Comparison of ENCODE assay signal across 9 cellular contexts in the genomic region with DNA sequence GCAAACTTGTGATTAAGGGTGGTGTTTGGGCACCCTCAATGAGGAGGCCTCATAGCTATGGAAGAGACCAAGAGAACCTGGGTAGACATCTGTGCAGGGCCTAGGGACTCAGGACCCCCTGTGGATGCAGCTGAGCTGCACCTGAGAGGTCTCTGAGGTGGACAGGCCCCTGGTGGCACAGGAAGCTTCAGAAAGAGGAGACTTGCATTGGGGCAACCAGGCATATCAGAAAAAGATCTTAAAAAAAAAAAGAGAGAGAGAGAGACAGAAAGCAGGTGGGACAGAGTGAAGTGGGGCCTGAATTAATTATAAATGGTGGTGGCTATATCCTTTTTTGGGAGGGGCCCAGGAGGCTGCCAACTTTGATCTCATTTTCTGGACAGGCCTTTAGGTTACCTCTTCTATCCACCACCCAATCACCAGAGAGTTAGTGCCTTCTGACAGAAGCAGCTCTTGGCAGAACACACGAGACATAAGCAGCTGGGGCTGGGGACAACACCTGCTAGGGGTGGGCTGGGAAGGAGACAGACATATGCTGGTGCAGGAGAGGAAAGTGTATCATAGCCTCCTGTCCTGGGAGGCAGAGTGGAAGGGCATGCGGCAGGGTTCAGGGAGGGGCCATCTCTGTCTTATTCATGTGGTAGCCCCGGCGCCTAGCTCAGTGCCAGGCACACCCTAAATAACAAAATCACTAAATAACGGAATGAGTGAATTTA. TPM values are rescaled to one million over a fixed set of nuclear protein-coding genes. Genes with fewer than 3 reads are reported as not detected.
DNase-seq lines count a peak whose midpoint lies in the region; ATAC-seq and TF ChIP-seq lines count a peak whose summit lies in the region.
"Had no signal": no experiment of that assay in that cellular context is flagged by ENCODE, and none has a peak within 500 bp of the region (broad histone marks: within the 10 kb centered on the region; RNA-seq: fewer than 3 reads in every experiment).

No MANE protein-coding gene starts in this region.

- no peaks in the 10 kb centered on the region for H3K36me3 Mint-ChIP-seq in activated T-helper 17 cell treated with anti-CD3 and anti-CD28 coated beads, Interleukin-2, amount 50 U/mL, for 72 hours (ENCODE audit: low read depth)

- ATAC-seq in heart left ventricle (peak in 1 of 4 donors; percentile 1), Right ventricle myocardium superior (ENCODE audit: poor library complexity) (no peak)
- no peak for ATAC-seq in activated T-helper 17 cell treated with anti-CD3 and anti-CD28 coated beads, Interleukin-2, amount 50 U/mL, for 72 hours (replicated peaks)

- H3K27ac Mint-ChIP-seq in activated T-helper 17 cell treated with anti-CD3 and anti-CD28 coated beads, Interleukin-2, amount 50 U/mL, for 72 hours, result peak overlapping the region; percentile 17

- peaks cover 43% of the 10 kb centered on the region for H3K4me1 Mint-ChIP-seq in activated T-helper 17 cell treated with anti-CD3 and anti-CD28 coated beads, Interleukin-2, amount 50 U/mL, for 72 hours

- peak overlapping the region in 6 of 12 donors; percentile 0 to 35 (median 19) for H3K4me3 ChIP-seq in heart left ventricle
- H3K4me3 ChIP-seq in mesenchymal stem cell (ENCODE audit: insufficient read depth in 1 of 2, low read depth in 1 of 2, low read length in 2 of 2), result peak overlapping the region in 1 of 2 experiments; percentile 66
- H3K4me3 ChIP-seq in vagina, result peak overlapping the region; percentile 1 to 18

- peak overlapping the region; percentile 97 for H2BK120ac ChIP-seq in mesenchymal stem cell (ENCODE audit: low read depth, low read length)

- DNase-seq in heart left ventricle (no peak), Right ventricle myocardium superior (no peak), mesenchymal stem cell (no peak), vagina (ENCODE audit: extremely low spot score in 2 of 2) (no peak), NCI-H187 (lab: John Stamatoyannopoulos, UW) (no peak)
- no peak for DNase-seq in activated effector memory CD4-positive, alpha-beta T cell treated with Interleukin-2 at 50 U/mL for 16 hours
- no peak for DNase-seq in activated T-cell treated with anti-CD3 and anti-CD28 coated beads, Interleukin-2, amount 50 U/mL, for 1 hour
- DNase-seq: DND-41 had no signal

- peak overlapping the region; percentile 91 to 98 for H3K18ac ChIP-seq in mesenchymal stem cell (ENCODE audit: low read depth in 1 of 2, low read length in 2 of 2)

- TF ChIP-seq CTCF in heart left ventricle (IDR thresholded peaks at IDR 0.05) (no peak), vagina (IDR thresholded peaks at IDR 0.05) (no peak)

- H3K27me3 Mint-ChIP-seq in activated T-helper 17 cell treated with anti-CD3 and anti-CD28 coated beads, Interleukin-2, amount 50 U/mL, for 72 hours, result no peaks in the 10 kb centered on the region

- H2BK12ac ChIP-seq in mesenchymal stem cell (ENCODE audit: low read length in 2 of 2), result peak overlapping the region; percentile 98 to 99

- H2AK5ac ChIP-seq in mesenchymal stem cell (ENCODE audit: low read length, severe bottlenecking), result peak overlapping the region; percentile 97

- H3K4me2 ChIP-seq in mesenchymal stem cell (ENCODE audit: low read length, poor library complexity, severe bottlenecking), result no peak overlapping the region

- peak overlapping the region; percentile 98 for H4K91ac ChIP-seq in mesenchymal stem cell (ENCODE audit: low read length)

- H3K4me1 ChIP-seq in heart left ventricle (peaks cover 17 to 97% (median 82%) of the 10 kb centered on the region in 12 donors), mesenchymal stem cell (ENCODE audit: control insufficient read depth, insufficient read depth, low read depth, low read length) (peaks cover 33% of the 10 kb centered on the region), vagina (peaks cover 96% of the 10 kb centered on the region)

- H3K27ac ChIP-seq in heart left ventricle, result peak overlapping the region; percentile 96 to 99 (median 98)
- peak overlapping the region; percentile 89 for H3K27ac ChIP-seq in mesenchymal stem cell (ENCODE audit: low read length, poor library complexity, severe bottlenecking)
- H3K27ac ChIP-seq in vagina, result peak overlapping the region; percentile 97

- WGBS in heart left ventricle, 4 donors, result 57 to 63% (median 60%) methylated on average over 5 of the region's 5 CpGs
- WGBS in mesenchymal stem cell, result 98% methylated on average over 4 of the region's 5 CpGs

- H2BK15ac ChIP-seq in mesenchymal stem cell (ENCODE audit: low read depth, poor library complexity, severe bottlenecking), result peak overlapping the region; percentile 96

- H3K79me1 ChIP-seq in mesenchymal stem cell (replicated peaks; ENCODE audit: low read length, poor library complexity, severe bottlenecking), result peaks cover 8% of the 10 kb centered on the region

- H3K4ac ChIP-seq in mesenchymal stem cell (ENCODE audit: low read depth in 1 of 2, low read length in 2 of 2), result peak overlapping the region; percentile 62 to 91

- no peak overlapping the region for H2AFZ ChIP-seq in mesenchymal stem cell (ENCODE audit: low read depth, low read length)

- no peaks in the 10 kb centered on the region for H3K9me3 ChIP-seq in heart left ventricle
- no peaks in the 10 kb centered on the region for H3K9me3 ChIP-seq in mesenchymal stem cell (ENCODE audit: control insufficient read depth, low read length)
- H3K9me3 ChIP-seq in vagina, result no peaks in the 10 kb centered on the region

- H3K9ac ChIP-seq in mesenchymal stem cell (ENCODE audit: low read length), result peak overlapping the region; percentile 80

- TF ChIP-seq POLR2A in heart left ventricle (IDR thresholded peaks at IDR 0.05) (no peak), vagina (IDR thresholded peaks at IDR 0.05) (no peak)

- no peaks in the 10 kb centered on the region for H3K27me3 ChIP-seq in heart left ventricle
- no peaks in the 10 kb centered on the region for H3K27me3 ChIP-seq in mesenchymal stem cell (ENCODE audit: control insufficient read depth in 1 of 2, insufficient read depth in 1 of 2, low read length in 2 of 2)
- no peaks in the 10 kb centered on the region for H3K27me3 ChIP-seq in vagina

- intact Hi-C loops in heart left ventricle (cut with DNase I) (loop anchor here in 6 of 10 donors (2.0 to 5.0 kb wide), 6 partner anchors 47 to 312 kb away; a partner anchor contains a TSS), Right ventricle myocardium superior (cut with DNase I) (no loop called here), vagina (cut with DNase I) (loop anchor here (2.0 to 5.0 kb wide), 2 partner anchors 50 to 62 kb away; no protein-coding TSS in a partner anchor)

- H3K23ac ChIP-seq in mesenchymal stem cell (ENCODE audit: low read length in 2 of 2), result no peak overlapping the region

- H3K36me3 ChIP-seq in heart left ventricle (no peaks in the 10 kb centered on the region), mesenchymal stem cell (ENCODE audit: control insufficient read depth in 1 of 2, insufficient read depth in 2 of 2, low read depth in 1 of 2, low read length in 2 of 2) (no peaks in the 10 kb centered on the region), vagina (no peaks in the 10 kb centered on the region)

- H4K8ac ChIP-seq in mesenchymal stem cell (ENCODE audit: low read length), result peak overlapping the region; percentile 92

- no peaks in the 10 kb centered on the region for H3K9me3 Mint-ChIP-seq in activated T-helper 17 cell treated with anti-CD3 and anti-CD28 coated beads, Interleukin-2, amount 50 U/mL, for 72 hours

- peak overlapping the region; percentile 20 for H2BK5ac ChIP-seq in mesenchymal stem cell (ENCODE audit: low read depth, low read length, poor library complexity, severe bottlenecking)

- H3K4me3 Mint-ChIP-seq in activated T-helper 17 cell treated with anti-CD3 and anti-CD28 coated beads, Interleukin-2, amount 50 U/mL, for 72 hours, result peak overlapping the region; percentile 2

- H3K14ac ChIP-seq in mesenchymal stem cell (ENCODE audit: low read length in 2 of 2), result peak overlapping the region in 1 of 2 experiments; percentile 90

RNA-seq across cellular contexts. Expression of a gene that starts 46.6 kb away (rescaled TPM):
- total RNA-seq in heart left ventricle (1 to 10 TPM; 1.8 to 7.4 (median 5.3) TPM), Right ventricle myocardium superior (7.6 TPM), vagina (31.9 TPM)
- 10 to 100 TPM in 1 of 2 donors, 1 to 10 TPM in 1; 8.1 to 10.4 TPM for polyA plus RNA-seq in heart left ventricle
- 10 to 100 TPM; 13.5 to 19.4 TPM for total RNA-seq in activated T-helper 17 cell treated with anti-CD3 and anti-CD28 coated beads, Interleukin-2, amount 50 U/mL, for 72 hours
- polyA plus RNA-seq in mesenchymal stem cell (2013, experiment 1 of 2), result 6.5 TPM
- polyA plus RNA-seq in mesenchymal stem cell (2013, experiment 2 of 2), result 5.7 TPM

RNA-seq across cellular contexts. Expression of a gene that starts 48.2 kb away (rescaled TPM):
- total RNA-seq in heart left ventricle, result 100 to 1,000 TPM in 3 of 9 donors, 10 to 100 TPM in 6; 69.9 to 191 (median 89.3) TPM
- polyA plus RNA-seq in heart left ventricle, result 10 to 100 TPM; 28.0 to 68.4 TPM
- total RNA-seq in Right ventricle myocardium superior, result 99.5 TPM
- 100 to 1,000 TPM in 1 of 2 donors, 10 to 100 TPM in 1; 68.5 to 113 TPM for total RNA-seq in activated T-helper 17 cell treated with anti-CD3 and anti-CD28 coated beads, Interleukin-2, amount 50 U/mL, for 72 hours
- 136 TPM for polyA plus RNA-seq in mesenchymal stem cell (2013, experiment 1 of 2)
- 129 TPM for polyA plus RNA-seq in mesenchymal stem cell (2013, experiment 2 of 2)
- 108 TPM for total RNA-seq in vagina
